Comparison of ENCODE assay signal across 13 cellular contexts in genomic region chr2:219398721-219399333, GRCh38. TPM values are rescaled to one million over a fixed set of nuclear protein-coding genes. Genes with fewer than 3 reads are reported as not detected.
DNase-seq lines count a peak whose midpoint lies in the region; ATAC-seq, FAIRE-seq and TF ChIP-seq lines count a peak whose summit lies in the region.
"Had no signal": no experiment of that assay in that cellular context is flagged by ENCODE, and none has a peak within 500 bp of the region (broad histone marks: within the 10 kb centered on the region; RNA-seq: fewer than 3 reads in every experiment).

No MANE protein-coding gene starts in this region.

- H3K4me3 ChIP-seq in bronchial epithelial cell (ENCODE audit: low read depth, low read length), result no peak overlapping the region
- H3K4me3 ChIP-seq in pancreas, result peak overlapping the region in 1 of 4 donors; percentile 4
- H3K4me3 ChIP-seq: tibial artery had no signal

- no peak overlapping the region for H3K27ac Mint-ChIP-seq in activated CD8-positive, alpha-beta memory T cell treated with anti-CD3 and anti-CD28 coated beads, Interleukin-2, amount 10 ng/mL, durations not matched to agents 7 days and 5 days

- 12 to 13% methylated on average over 5 of the region's 5 CpGs for WGBS in pancreas, 2 donors

- FAIRE-seq in bronchial epithelial cell (lab: Jason Lieb, UNC) (no peak), pancreas (lab: Jason Lieb, UNC) (no peak)
- FAIRE-seq: D721Med, GM18507 had no signal

- H3K9me3 ChIP-seq in pancreas, result no peaks in the 10 kb centered on the region
- H3K9me3 ChIP-seq: tibial artery had no signal

- TF ChIP-seq CTCF in bronchial epithelial cell (IDR thresholded peaks at IDR 0.05; ENCODE audit: insufficient read depth, low read length, severe bottlenecking) (no peak), pancreas (IDR thresholded peaks at IDR 0.05) (no peak)

- intact Hi-C loops in pancreas (cut with DNase I), result no loop called here

- H3K4me1 Mint-ChIP-seq in activated CD8-positive, alpha-beta memory T cell treated with anti-CD3 and anti-CD28 coated beads, Interleukin-2, amount 10 ng/mL, durations not matched to agents 7 days and 5 days, result peaks cover 4% of the 10 kb centered on the region

- H3K27me3 ChIP-seq in bronchial epithelial cell (ENCODE audit: control insufficient read depth, insufficient read depth, low read length) (no peaks in the 10 kb centered on the region), pancreas (no peaks in the 10 kb centered on the region)
- H3K27me3 ChIP-seq: tibial artery had no signal

- ATAC-seq in pancreas (peak; percentile 56 to 74 (median 70)), GM18511 (IDR thresholded peaks at IDR 0.05; ENCODE audit: unreplicated experiment) (no peak), HG03565 (IDR thresholded peaks at IDR 0.05; ENCODE audit: unreplicated experiment) (no peak)
- no peak for ATAC-seq in activated CD8-positive, alpha-beta memory T cell treated with anti-CD3 and anti-CD28 coated beads, Interleukin-2, amount 10 ng/mL, durations not matched to agents 7 days and 5 days

- no peak overlapping the region for H3K4me3 Mint-ChIP-seq in activated CD8-positive, alpha-beta memory T cell treated with anti-CD3 and anti-CD28 coated beads, Interleukin-2, amount 10 ng/mL, durations not matched to agents 7 days and 5 days

- H3K9me3 Mint-ChIP-seq in activated CD8-positive, alpha-beta memory T cell treated with anti-CD3 and anti-CD28 coated beads, Interleukin-2, amount 10 ng/mL, durations not matched to agents 7 days and 5 days (ENCODE audit: low read depth), result no peaks in the 10 kb centered on the region

- peak; percentile 70 for DNase-seq in DMS79 (lab: John Stamatoyannopoulos, UW)
- peak; percentile 63 to 89 for DNase-seq in NCI-H2081 (lab: John Stamatoyannopoulos, UW)
- DNase-seq in bronchial epithelial cell (ENCODE audit: low read depth), result peak; percentile 20
- DNase-seq in pancreas, result peak in 2 of 6 donors; percentile 33 to 53
- no peak for DNase-seq in activated CD8-positive, alpha-beta memory T cell treated with anti-CD3 and anti-CD28 coated beads, Interleukin-2, amount 10 ng/mL, durations not matched to agents 7 days and 5 days
- no peak for DNase-seq in NCI-H187 treated with DMSO at 0.1 percent for 48 hours (lab: John Stamatoyannopoulos, UW)
- DNase-seq: activated naive CD4-positive, alpha-beta T cell treated with Interleukin-2 at 50 U/mL for 16 hours; tibial artery had no signal

- peak overlapping the region; percentile 18 to 58 (median 36) for H3K27ac ChIP-seq in pancreas

- H3K4me1 ChIP-seq in pancreas, result peaks cover 5 to 12% (median 11%) of the 10 kb centered on the region in 3 donors

- no peaks in the 10 kb centered on the region for H3K36me3 Mint-ChIP-seq in activated CD8-positive, alpha-beta memory T cell treated with anti-CD3 and anti-CD28 coated beads, Interleukin-2, amount 10 ng/mL, durations not matched to agents 7 days and 5 days

- CTCF ChIA-PET in activated CD8-positive, alpha-beta memory T cell treated with anti-CD3 and anti-CD28 coated beads, Interleukin-2, amount 10 ng/mL, durations not matched to agents 7 days and 5 days (lab: Charles Lee), result interaction anchor here (1.2 to 9.0 kb wide), 2 partner anchors 131 to 142 kb away, joined by 5 to 112 read pairs; no protein-coding TSS in a partner anchor

- H3K27me3 Mint-ChIP-seq in activated CD8-positive, alpha-beta memory T cell treated with anti-CD3 and anti-CD28 coated beads, Interleukin-2, amount 10 ng/mL, durations not matched to agents 7 days and 5 days, result peaks cover 7% of the 10 kb centered on the region

- H3K36me3 ChIP-seq in bronchial epithelial cell (ENCODE audit: control insufficient read depth, insufficient read depth, low read length) (no peaks in the 10 kb centered on the region), pancreas (no peaks in the 10 kb centered on the region)
- H3K36me3 ChIP-seq: tibial artery had no signal

RNA-seq across cellular contexts. Expression of gene DNPEP, which starts 11.1 kb away (rescaled TPM):
- total RNA-seq in bronchial epithelial cell, result 50.8 and 60.4 TPM in 2 replicates
- 10 to 100 TPM; 21.0 to 32.8 (median 25.1) TPM for total RNA-seq in pancreas
- 10 to 100 TPM; 54.6 to 89.4 TPM for polyA plus RNA-seq in pancreas
- total RNA-seq in activated CD8-positive, alpha-beta memory T cell treated with anti-CD3 and anti-CD28 coated beads, Interleukin-2, amount 10 ng/mL, durations not matched to agents 7 days and 5 days, result 10 to 100 TPM; 60.3 to 64.8 TPM

RNA-seq across cellular contexts. Expression of gene DES, which starts 19.4 kb away (rescaled TPM):
- total RNA-seq in bronchial epithelial cell, result not detected in 2 replicates
- 1 to 10 TPM in 5 of 6 donors, under 1 TPM in 1; 0.75 to 6.1 (median 1.9) TPM for total RNA-seq in pancreas
- 100 to 1,000 TPM in 1 of 2 donors, 10 to 100 TPM in 1; 12.6 to 101 TPM for polyA plus RNA-seq in pancreas
- not detected for total RNA-seq in activated CD8-positive, alpha-beta memory T cell treated with anti-CD3 and anti-CD28 coated beads, Interleukin-2, amount 10 ng/mL, durations not matched to agents 7 days and 5 days
- polyA plus RNA-seq: neural cell had no signal

RNA-seq across cellular contexts. Expression of gene SPEG, which starts 35.8 kb away (rescaled TPM):
- total RNA-seq in bronchial epithelial cell (1.8 and 2.4 TPM in 2 replicates), pancreas (1 to 10 TPM; 2.6 to 4.9 (median 3.6) TPM)
- polyA plus RNA-seq in pancreas, result 10 to 100 TPM; 21.9 to 33.3 TPM
- 1 to 10 TPM in 1 of 2 experiments, under 1 TPM in 1; 0.52 to 1.3 TPM for total RNA-seq in activated CD8-positive, alpha-beta memory T cell treated with anti-CD3 and anti-CD28 coated beads, Interleukin-2, amount 10 ng/mL, durations not matched to agents 7 days and 5 days

Comparison
In these comparisons a context has a peak if more than half of its experiments do, and no peak if none do; other contexts are left out.
1. DNase-seq: peak in DMS79 (single experiment), NCI-H2081 (2 of 2) and bronchial epithelial cell (single experiment); none in activated CD8-positive, alpha-beta memory T cell treated with anti-CD3 and anti-CD28 coated beads, Interleukin-2, amount 10 ng/mL, durations not matched to agents 7 days and 5 days (single experiment) and NCI-H187 treated with DMSO at 0.1 percent for 48 hours (single experiment).
2. ATAC-seq: peak in pancreas (4 of 4); none in GM18511 (single experiment), activated CD8-positive, alpha-beta memory T cell treated with anti-CD3 and anti-CD28 coated beads, Interleukin-2, amount 10 ng/mL, durations not matched to agents 7 days and 5 days (single experiment) and HG03565 (single experiment).